In the genomic region with DNA sequence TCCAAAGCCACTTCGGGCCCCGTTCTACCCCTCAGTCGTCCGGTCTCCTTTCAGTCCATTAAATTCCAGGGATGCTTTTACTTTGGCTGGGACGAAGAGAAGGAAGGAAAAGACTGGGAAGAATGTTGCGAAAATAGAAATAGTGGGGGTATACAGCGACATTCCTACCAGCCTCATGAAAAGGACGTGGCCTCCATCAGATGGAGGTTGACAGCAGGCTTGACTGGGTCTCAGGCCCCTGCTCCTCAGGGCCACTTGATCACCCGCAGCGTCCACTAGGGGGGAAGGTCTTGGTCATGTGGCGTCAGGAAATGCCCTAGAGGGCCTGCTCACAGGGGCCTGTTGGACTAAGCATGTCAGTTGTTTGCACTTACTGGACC, we compare ENCODE assay signal across 8 cellular contexts. TPM values are rescaled to one million over a fixed set of nuclear protein-coding genes. Genes with fewer than 3 reads are reported as not detected.
A peak's percentile ranks its signal among the peaks of the same experiment; 100 is the strongest.
DNase-seq lines count a peak whose midpoint lies in the region; ATAC-seq and TF ChIP-seq lines count a peak whose summit lies in the region.

No MANE protein-coding gene starts in this region.

- H3K27ac ChIP-seq in esophagus muscularis mucosa (replicated peaks in 1 of 4) = peak overlapping the region; percentile 88 to 95 (median 94)

- peak overlapping the region; percentile 93 for H3K4me3 Mint-ChIP-seq in type B pancreatic cell

- no peaks in the 10 kb centered on the region for H3K9me3 ChIP-seq in esophagus muscularis mucosa

- peaks cover 20% of the 10 kb centered on the region for H3K4me1 Mint-ChIP-seq in type B pancreatic cell (ENCODE audit: unreplicated experiment)

- ATAC-seq in HG02798 (IDR thresholded peaks at IDR 0.05; ENCODE audit: poor library complexity, unreplicated experiment) = peak; percentile 50

- no peak for TF ChIP-seq POLR2A in esophagus muscularis mucosa (IDR thresholded peaks at IDR 0.05; ENCODE audit: low read depth)

- H3K4me1 ChIP-seq in esophagus muscularis mucosa = peaks cover 17 to 40% (median 38%) of the 10 kb centered on the region in 4 donors

- H3K9me3 Mint-ChIP-seq in type B pancreatic cell = no peaks in the 10 kb centered on the region

- H3K27me3 Mint-ChIP-seq in type B pancreatic cell = no peaks in the 10 kb centered on the region

- peaks cover 13% of the 10 kb centered on the region for H3K36me3 Mint-ChIP-seq in type B pancreatic cell

- H3K4me3 ChIP-seq in GM12864 (ENCODE audit: low read depth, low read length) (peak overlapping the region; percentile 76), WI38 (ENCODE audit: low read depth, low read length) (peak overlapping the region; percentile 58), esophagus muscularis mucosa (peak overlapping the region; percentile 81 to 91 (median 85))

- H3K27me3 ChIP-seq in esophagus muscularis mucosa = no peaks in the 10 kb centered on the region

- peak overlapping the region; percentile 99 for H3K27ac Mint-ChIP-seq in type B pancreatic cell

- WGBS in esophagus muscularis mucosa = 2% methylated on average over 10 of the region's 11 CpGs

- peak; percentile 0 for TF ChIP-seq EP300 in esophagus muscularis mucosa (IDR thresholded peaks at IDR 0.05)

- in situ Hi-C loops in ACHN (cut with HindIII; ENCODE audit: low pct_ligation_motif_present, low pct_unique_long_range_greater_than_20kb, low sequenced_read_pairs) = no loop called here

- DNase-seq in ACHN = peak; percentile 87
- DNase-seq in GM12864 (ENCODE audit: low read depth) = no peak
- DNase-seq in NCI-H1417 treated with DMSO at 0.1 percent for 48 hours (lab: John Stamatoyannopoulos, UW) = peak; percentile 31
- no peak for DNase-seq in esophagus muscularis mucosa (ENCODE audit: extremely low spot score)
- peak; percentile 39 for DNase-seq in middle frontal gyrus (ENCODE audit: extremely low spot score, low spot score)
- peak; percentile 69 for DNase-seq in type B pancreatic cell (ENCODE audit: extremely low spot score, unreplicated experiment)

- no peaks in the 10 kb centered on the region for H3K36me3 ChIP-seq in esophagus muscularis mucosa

- intact Hi-C loops in esophagus muscularis mucosa (cut with DNase I) = no loop called here

- peak; percentile 40 for TF ChIP-seq CTCF in GM12864 (IDR thresholded peaks at IDR 0.05; ENCODE audit: low read depth, low read length, missing control alignments)
- TF ChIP-seq CTCF in WI38 (IDR thresholded peaks at IDR 0.05; ENCODE audit: low read depth, low read length) = peak; percentile 56
- peak; percentile 46 to 64 (median 46) for TF ChIP-seq CTCF in esophagus muscularis mucosa (IDR thresholded peaks at IDR 0.05)
- peak; percentile 74 for TF ChIP-seq CTCF in type B pancreatic cell (conservative IDR thresholded peaks at IDR 0.05)

RNA-seq across cellular contexts. Expression of a gene that starts 0.7 kb away (rescaled TPM):
- total RNA-seq in esophagus muscularis mucosa = 10 to 100 TPM; 13.4 to 21.5 (median 18.4) TPM
- 18.6 and 31.4 TPM in 2 replicates for total RNA-seq in type B pancreatic cell (ENCODE audit: low replicate concordance)

Comparison
In these comparisons a context has a peak if more than half of its experiments do, and no peak if none do; other contexts are left out.
1. DNase-seq: peak in ACHN (single experiment), NCI-H1417 treated with DMSO at 0.1 percent for 48 hours (single experiment), middle frontal gyrus (single experiment) and type B pancreatic cell (single experiment); none in GM12864 (single experiment) and esophagus muscularis mucosa (single experiment).
2. Peak in every context shown above with its lines, with median percentiles within 50 percentile points of each other: H3K4me3 ChIP-seq and CTCF ChIP-seq.